In genomic region chr7:77409005-77409738, GRCh38 we compare ENCODE assay signal across 1 cellular context.
TF ChIP-seq lines count a peak whose summit lies in the region.

No MANE protein-coding gene starts in this region.

TF ChIP-seq in HepG2, 621 proteins besides CTCF, POLR2A, EP300 and RAD21 (continued from another document and continues in another):
- peak; percentile 20; the same call in 1 of the 2 replicates for TF ChIP-seq ZNF609 (CRISPR knock-in tag; IDR thresholded peaks at IDR 0.05; ENCODE audit: borderline replicate concordance)
- 0 out of 2 replicates have a peak, but pooled peaks have one; percentile 39 for TF ChIP-seq THYN1 (CRISPR knock-in tag; IDR thresholded peaks at IDR 0.05; ENCODE audit: borderline replicate concordance, low read depth)
- TF ChIP-seq ZC3H13 (CRISPR knock-in tag; IDR thresholded peaks at IDR 0.05), result no peak
- no peak for TF ChIP-seq ZNF660 (CRISPR knock-in tag; IDR thresholded peaks at IDR 0.05; ENCODE audit: borderline replicate concordance, low read depth)
- TF ChIP-seq U2AF2 (IDR thresholded peaks at IDR 0.05; ENCODE audit: low read depth, low read length), result no peak
- TF ChIP-seq FOXA1 (IDR thresholded peaks at IDR 0.05), result no peak
- TF ChIP-seq FOXA1 (CRISPR knock-in tag; IDR thresholded peaks at IDR 0.05), result peak; percentile 67
- no peak for TF ChIP-seq DR1 (CRISPR knock-in tag; IDR thresholded peaks at IDR 0.05)
- TF ChIP-seq ZEB1 (IDR thresholded peaks at IDR 0.05; ENCODE audit: insufficient replicate concordance, low read depth), result no peak
- TF ChIP-seq SIX4 (CRISPR knock-in tag; IDR thresholded peaks at IDR 0.05), result no peak
- no peak for TF ChIP-seq ZNF276 (CRISPR knock-in tag; IDR thresholded peaks at IDR 0.05; ENCODE audit: low read depth)
- TF ChIP-seq ZBED4 (CRISPR knock-in tag; IDR thresholded peaks at IDR 0.05; ENCODE audit: borderline replicate concordance), result no peak
- TF ChIP-seq LBX2 (CRISPR knock-in tag; IDR thresholded peaks at IDR 0.05; ENCODE audit: borderline replicate concordance), result no peak
- TF ChIP-seq TRAFD1 (CRISPR knock-in tag; IDR thresholded peaks at IDR 0.05; ENCODE audit: borderline replicate concordance), result no peak
- TF ChIP-seq ZNF775 (CRISPR knock-in tag; IDR thresholded peaks at IDR 0.05; ENCODE audit: borderline replicate concordance), result no peak
- TF ChIP-seq EZH2 (conservative IDR thresholded peaks at IDR 0.05; ENCODE audit: low read depth, low read length), result no peak
- TF ChIP-seq ZFY (CRISPR knock-in tag; IDR thresholded peaks at IDR 0.05), result peak; percentile 35; the same call in 1 of the 2 replicates
- TF ChIP-seq ZNF83 (CRISPR knock-in tag; IDR thresholded peaks at IDR 0.05; ENCODE audit: borderline replicate concordance), result no peak
- no peak for TF ChIP-seq RNF2 (conservative IDR thresholded peaks at IDR 0.05; ENCODE audit: low read depth)
- TF ChIP-seq TOPORS (CRISPR knock-in tag; IDR thresholded peaks at IDR 0.05), result no peak
- TF ChIP-seq AHR (CRISPR knock-in tag; IDR thresholded peaks at IDR 0.05), result no peak
- TF ChIP-seq ZNF577 (CRISPR knock-in tag; IDR thresholded peaks at IDR 0.05; ENCODE audit: borderline replicate concordance, low read depth), result no peak
- no peak for TF ChIP-seq ZBTB20 (CRISPR knock-in tag; IDR thresholded peaks at IDR 0.05; ENCODE audit: borderline replicate concordance, low read depth)
- TF ChIP-seq SMC3 (IDR thresholded peaks at IDR 0.05; ENCODE audit: low read length), result no peak
- TF ChIP-seq IRF1 (CRISPR knock-in tag; IDR thresholded peaks at IDR 0.05; ENCODE audit: low read depth), result no peak
- TF ChIP-seq ZMAT3 (CRISPR knock-in tag; conservative IDR thresholded peaks at IDR 0.05), result no peak
- TF ChIP-seq ZNF282 (IDR thresholded peaks at IDR 0.05; ENCODE audit: partially characterized antibody), result no peak
- TF ChIP-seq MIXL1 (CRISPR knock-in tag; IDR thresholded peaks at IDR 0.05), result peak; percentile 66; the same call in 1 of the 2 replicates
- TF ChIP-seq MED13 (CRISPR knock-in tag; IDR thresholded peaks at IDR 0.05), result peak; percentile 85; the same call in 1 of the 2 replicates
- no peak for TF ChIP-seq ZNF124 (CRISPR knock-in tag; IDR thresholded peaks at IDR 0.05)
- no peak for TF ChIP-seq ARID2 (CRISPR knock-in tag; IDR thresholded peaks at IDR 0.05; ENCODE audit: borderline replicate concordance)
- no peak; the same call in 1 of the 2 replicates for TF ChIP-seq TARDBP (CRISPR knock-in tag; IDR thresholded peaks at IDR 0.05)
- TF ChIP-seq ZNF570 (CRISPR knock-in tag; IDR thresholded peaks at IDR 0.05; ENCODE audit: borderline replicate concordance), result no peak
- no peak for TF ChIP-seq MAFK (conservative IDR thresholded peaks at IDR 0.05 in 1 of 2, IDR thresholded peaks at IDR 0.05 in 1 of 2; ENCODE audit: low read length in 2 of 2)
- no peak for TF ChIP-seq ZNF614 (CRISPR knock-in tag; IDR thresholded peaks at IDR 0.05; ENCODE audit: borderline replicate concordance)
- TF ChIP-seq TFAP4 (IDR thresholded peaks at IDR 0.05; ENCODE audit: borderline replicate concordance, low read depth), result no peak
- no peak for TF ChIP-seq SNAPC5 (CRISPR knock-in tag; IDR thresholded peaks at IDR 0.05; ENCODE audit: borderline replicate concordance)
- no peak for TF ChIP-seq ZXDC (CRISPR knock-in tag; IDR thresholded peaks at IDR 0.05)
